ENCODE assay signal across 30 cellular contexts in the genomic region with DNA sequence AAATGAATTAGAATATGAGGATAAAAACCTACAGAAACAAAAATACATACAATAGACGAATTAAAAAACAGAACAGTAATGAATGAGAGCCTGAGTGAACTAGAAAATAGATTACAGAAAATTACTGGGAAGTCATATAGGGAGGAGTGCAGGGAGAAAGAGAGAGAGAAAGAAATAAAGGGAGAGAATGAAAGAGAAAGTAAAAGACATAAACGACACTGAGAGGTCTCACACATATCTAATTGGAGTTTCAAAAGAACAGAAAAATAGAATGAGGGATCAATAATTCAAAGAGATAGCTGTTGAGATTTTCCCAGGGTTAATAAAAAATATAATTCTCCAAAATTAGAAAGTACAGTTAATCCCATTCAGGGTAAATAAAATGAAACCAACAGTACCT.
A peak's percentile ranks its signal among the peaks of the same experiment; 100 is the strongest.
DNase-seq lines count a peak whose midpoint lies in the region; FAIRE-seq and TF ChIP-seq lines count a peak whose summit lies in the region.
"Had no signal": no experiment of that assay in that cellular context is flagged by ENCODE, and none has a peak within 500 bp of the region (broad histone marks: within the 10 kb centered on the region; RNA-seq: fewer than 3 reads in every experiment).

No MANE protein-coding gene starts in this region.

- in situ Hi-C loops in mammary epithelial cell (cut with MboI; ENCODE audit: low sequenced_read_pairs in 2 of 2), result no loop called here

- H3K79me2 ChIP-seq in mammary epithelial cell (ENCODE audit: insufficient read depth, low read length), result no peaks in the 10 kb centered on the region

- POLR2A ChIA-PET in MCF 10A (lab: Yijun Ruan, JAX), result interaction anchor here (0.7 kb wide), 1 partner anchor 86 kb away, joined by 3 read pairs; no protein-coding TSS in a partner anchor

- H3K27me3 ChIP-seq in breast epithelium (no peaks in the 10 kb centered on the region), MG63 (no peaks in the 10 kb centered on the region), mammary epithelial cell (ENCODE audit: insufficient read depth, low read length) (no peaks in the 10 kb centered on the region), adrenal gland (no peaks in the 10 kb centered on the region)
- H3K27me3 ChIP-seq: BLaER1, tibial nerve had no signal

- H3K27ac ChIP-seq in breast epithelium, result no peak overlapping the region
- H3K27ac ChIP-seq in mammary epithelial cell (ENCODE audit: insufficient read depth, low read depth, low read length), result no peak overlapping the region
- peak overlapping the region in 2 of 5 donors; percentile 24 to 29 for H3K27ac ChIP-seq in adrenal gland
- H3K27ac ChIP-seq: BLaER1, lower lobe of right lung, tibial nerve had no signal

- H3K4me1 Mint-ChIP-seq in MCF 10A (ENCODE audit: insufficient read depth, unreplicated experiment), result peaks cover 16% of the 10 kb centered on the region

- 30% methylated on average over 2 of the region's 2 CpGs for WGBS in mammary epithelial cell (ENCODE audit: low coverage, missing lambda C conversion rate)
- 36 to 48% (median 41%) methylated on average over 2 of the region's 2 CpGs for WGBS in adrenal gland, 4 donors

- no peak overlapping the region for H2AFZ ChIP-seq in mammary epithelial cell (ENCODE audit: low read depth, low read length)

- no peak overlapping the region for H3K9ac ChIP-seq in mammary epithelial cell (ENCODE audit: insufficient read depth, low read length)
- H3K9ac ChIP-seq: BLaER1 had no signal

- peak overlapping the region; percentile 80 for H3K27ac Mint-ChIP-seq in MCF 10A (ENCODE audit: low read depth, unreplicated experiment)
- H3K27ac Mint-ChIP-seq: activated naive CD8-positive, alpha-beta T cell; activated T-cell treated with anti-CD3 and anti-CD28 coated beads, Interleukin-2, amount 50 U/mL, for 72 hours had no signal

- CTCF ChIA-PET in MCF 10A (lab: Yijun Ruan, JAX), result interaction anchor here (0.5 to 0.7 kb wide), 2 partner anchors 57 to 423 kb away, joined by 3 read pairs; no protein-coding TSS in a partner anchor
- CTCF ChIA-PET in mammary epithelial cell (lab: Charles Lee; ENCODE audit: low non-redundant PET), result no interaction called here

- no peaks in the 10 kb centered on the region for H3K9me3 Mint-ChIP-seq in MCF 10A (ENCODE audit: unreplicated experiment)

- no peaks in the 10 kb centered on the region for H4K20me1 ChIP-seq in mammary epithelial cell (ENCODE audit: insufficient read depth, low read length)
- H4K20me1 ChIP-seq: BLaER1 had no signal

- dilution Hi-C loops in mammary epithelial cell (cut with HindIII; ENCODE audit: low sequenced_read_pairs), result no loop called here

- TF ChIP-seq POLR2A in breast epithelium (IDR thresholded peaks at IDR 0.05), result no peak
- no peak for TF ChIP-seq POLR2A in adrenal gland (IDR thresholded peaks at IDR 0.05)

- FAIRE-seq in GM19239 (lab: Jason Lieb, UNC), result no peak
- FAIRE-seq: frontal cortex, HTR-8/SVneo, keratinocyte, TTC549 had no signal

- peak overlapping the region; percentile 58 for H3K4me3 Mint-ChIP-seq in MCF 10A (ENCODE audit: unreplicated experiment)
- H3K4me3 Mint-ChIP-seq: activated naive CD8-positive, alpha-beta T cell had no signal

- no peaks in the 10 kb centered on the region for H3K9me3 ChIP-seq in breast epithelium
- H3K9me3 ChIP-seq in MG63, result no peaks in the 10 kb centered on the region
- no peaks in the 10 kb centered on the region for H3K9me3 ChIP-seq in mammary epithelial cell (replicated peaks; ENCODE audit: insufficient read depth, low read length)
- H3K9me3 ChIP-seq in adrenal gland (replicated peaks in 1 of 3), result no peaks in the 10 kb centered on the region
- H3K9me3 ChIP-seq: BLaER1, lower lobe of right lung, tibial nerve had no signal

- TF ChIP-seq CTCF in MCF 10A (IDR thresholded peaks at IDR 0.05; ENCODE audit: unreplicated experiment), result no peak
- TF ChIP-seq CTCF in breast epithelium (IDR thresholded peaks at IDR 0.05), result no peak
- no peak for TF ChIP-seq CTCF in mammary epithelial cell (conservative IDR thresholded peaks at IDR 0.05 in 1 of 2, IDR thresholded peaks at IDR 0.05 in 1 of 2; ENCODE audit: extremely low read depth in 1 of 2, insufficient read depth in 1 of 2, low read depth in 1 of 2, low read length in 2 of 2)
- no peak for TF ChIP-seq CTCF in adrenal gland (IDR thresholded peaks at IDR 0.05)

- no peaks in the 10 kb centered on the region for H3K27me3 Mint-ChIP-seq in MCF 10A (ENCODE audit: insufficient read depth, unreplicated experiment)
- H3K27me3 Mint-ChIP-seq: activated naive CD8-positive, alpha-beta T cell had no signal

- no peaks in the 10 kb centered on the region for H3K4me1 ChIP-seq in breast epithelium
- H3K4me1 ChIP-seq in mammary epithelial cell (ENCODE audit: insufficient read depth, low read length), result no peaks in the 10 kb centered on the region
- H3K4me1 ChIP-seq in adrenal gland (replicated peaks in 1 of 2), result peaks cover 15 to 21% of the 10 kb centered on the region in 2 donors
- H3K4me1 ChIP-seq: BLaER1, lower lobe of right lung, tibial nerve had no signal

- no TSS peak for BruUV-seq in MCF 10A (replicated peaks; lab: Mats Ljungman, UMichigan)
- BruUV-seq in mammary epithelial cell (replicated peaks; lab: Mats Ljungman, UMichigan), result no TSS peak

- H3K4me2 ChIP-seq in mammary epithelial cell (ENCODE audit: insufficient read depth, low read depth, low read length), result peak overlapping the region; percentile 30
- H3K4me2 ChIP-seq: BLaER1 had no signal

- no peaks in the 10 kb centered on the region for H3K36me3 Mint-ChIP-seq in MCF 10A (ENCODE audit: insufficient read depth, unreplicated experiment)
- H3K36me3 Mint-ChIP-seq: activated naive CD8-positive, alpha-beta T cell had no signal

- DNase-seq in MCF 10A (ENCODE audit: unreplicated experiment) (no peak), breast epithelium (ENCODE audit: low spot score in 2 of 2) (no peak), MG63 (no peak), mammary epithelial cell (no peak), superior temporal gyrus (ENCODE audit: extremely low spot score) (no peak), GM19239 (ENCODE audit: insufficient read length, low spot score) (no peak), COR-L47 (lab: John Stamatoyannopoulos, UW) (no peak), adrenal gland (no peak)
- DNase-seq: activated CD4-positive, alpha-beta T cell treated with anti-CD3 and anti-CD28 coated beads for 1 hour; activated T-cell treated with anti-CD3 and anti-CD28 coated beads, Interleukin-2, amount 50 U/mL, for 72 hours; Caco-2; effector CD4-positive, alpha-beta T cell; lower lobe of right lung; NCI-H1105; NCI-H2029; NCI-H2227 treated with DMSO at 0.1 percent for 48 hours; NCI-H748 treated with DMSO at 0.1 percent for 48 hours; nucleus accumbens; SIG-M5; stimulated activated CD4-positive, alpha-beta T cell treated with anti-CD3 and anti-CD28 coated beads, Interleukin-12 subunit alpha, Interleukin-12 subunit beta, amount 100 ng/mL, for 4 hours; stimulated activated CD4-positive, alpha-beta T cell treated with anti-CD3 and anti-CD28 coated beads, Interleukin-4, amount 100 ng/mL, for 4 hours; stimulated activated naive CD8-positive, alpha-beta T cell treated with anti-CD3 and anti-CD28 coated beads, Interleukin-15, Interleukin-2, amounts not matched to agents 100 U/mL and 50 U/mL, for 24 hours; T-helper 1 cell had no signal

- H3K36me3 ChIP-seq in breast epithelium, result no peaks in the 10 kb centered on the region
- no peaks in the 10 kb centered on the region for H3K36me3 ChIP-seq in MG63
- no peaks in the 10 kb centered on the region for H3K36me3 ChIP-seq in mammary epithelial cell (ENCODE audit: insufficient read depth, low read length)
- H3K36me3 ChIP-seq in adrenal gland (replicated peaks in 1 of 2), result no peaks in the 10 kb centered on the region
- H3K36me3 ChIP-seq: BLaER1, lower lobe of right lung, tibial nerve had no signal

- intact Hi-C loops in MCF 10A (cut with micrococcal nuclease), result no loop called here
- intact Hi-C loops in breast epithelium (cut with DNase I; ENCODE audit: low total_unique reads), result no loop called here
- intact Hi-C loops in mammary epithelial cell (cut with micrococcal nuclease), result no loop called here
- intact Hi-C loops in adrenal gland (cut with DNase I), result no loop called here

- H3K4me3 ChIP-seq in breast epithelium (no peak overlapping the region), MG63 (peak overlapping the region; percentile 0), mammary epithelial cell (replicated peaks in 1 of 3; ENCODE audit: insufficient read depth in 1 of 3, low read depth in 2 of 3, low read length in 3 of 3) (no peak overlapping the region), adrenal gland (peak overlapping the region in 1 of 4 donors; percentile 40)
- H3K4me3 ChIP-seq: BLaER1, lower lobe of right lung, tibial nerve had no signal
